2 cellular contexts compared by ENCODE assay signal in genomic region chr11:69335010-69335409, GRCh38.
TF ChIP-seq lines count a peak whose summit lies in the region.

No MANE protein-coding gene starts in this region.

TF ChIP-seq in HCT116, 20 proteins besides CTCF, POLR2A, EP300 and RAD21 (continued from another document):
- TF ChIP-seq REST (IDR thresholded peaks at IDR 0.05; ENCODE audit: low read depth) = no peak
- TF ChIP-seq ATF3 (IDR thresholded peaks at IDR 0.05) = no peak
- TF ChIP-seq YY1 (IDR thresholded peaks at IDR 0.05; ENCODE audit: extremely low read depth, insufficient replicate concordance, low read depth, low read length) = no peak
- no peak for TF ChIP-seq FOSL1 (IDR thresholded peaks at IDR 0.05; ENCODE audit: low read depth)
- no peak for TF ChIP-seq CBX3 (IDR thresholded peaks at IDR 0.05; ENCODE audit: low read depth)
- no peak for TF ChIP-seq EZH2 (IDR thresholded peaks at IDR 0.05)
- no peak for TF ChIP-seq ZFX (IDR thresholded peaks at IDR 0.05)
- TF ChIP-seq CEBPB (IDR thresholded peaks at IDR 0.05; ENCODE audit: low read depth) = no peak
- no peak for TF ChIP-seq TCF7L2 (IDR thresholded peaks at IDR 0.05; ENCODE audit: borderline replicate concordance, extremely low read depth, insufficient read depth, insufficient read length)
- TF ChIP-seq SIN3A (IDR thresholded peaks at IDR 0.05; ENCODE audit: low read depth) = no peak
- no peak for TF ChIP-seq EGR1 (IDR thresholded peaks at IDR 0.05; ENCODE audit: low read depth)
- TF ChIP-seq EZH2phosphoT487 (IDR thresholded peaks at IDR 0.05; ENCODE audit: borderline replicate concordance) = no peak

TF ChIP-seq in WTC11, 78 proteins besides CTCF, POLR2A, EP300 and RAD21 (continued from another document):
- TF ChIP-seq AFF4 (CRISPR knock-in tag; IDR thresholded peaks at IDR 0.05; ENCODE audit: borderline replicate concordance) (no peak), FOXJ3 (CRISPR knock-in tag; IDR thresholded peaks at IDR 0.05; ENCODE audit: borderline replicate concordance) (no peak), TP53 (CRISPR knock-in tag; IDR thresholded peaks at IDR 0.05) (no peak), MLX (CRISPR knock-in tag; IDR thresholded peaks at IDR 0.05) (no peak), PRRX2 (CRISPR knock-in tag; IDR thresholded peaks at IDR 0.05) (no peak), GTF2I (CRISPR knock-in tag; conservative IDR thresholded peaks at IDR 0.05) (no peak), JUN (CRISPR knock-in tag; IDR thresholded peaks at IDR 0.05) (no peak), ZBTB43 (CRISPR knock-in tag; IDR thresholded peaks at IDR 0.05) (no peak)
